In genomic region chr5:171851251-171851650, GRCh38 we compare ENCODE assay signal across 31 cellular contexts.
"Had no signal": no experiment of that assay in that cellular context is flagged by ENCODE, and none has a peak within 500 bp of the region (broad histone marks: within the 10 kb centered on the region; RNA-seq: fewer than 3 reads in every experiment).

No MANE protein-coding gene starts in this region.

- H3K4me3 ChIP-seq: adrenal gland, body of pancreas, breast epithelium had no signal

- H3K36me3 ChIP-seq: adrenal gland, brain microvascular endothelial cell, breast epithelium had no signal

- H3K4me1 ChIP-seq: adrenal gland, body of pancreas, breast epithelium had no signal

- ATAC-seq: activated CD8-positive, alpha-beta T cell treated with anti-CD3 and anti-CD28 coated beads for 36 hours; activated naive CD4-positive, alpha-beta T cell treated with anti-CD3 and anti-CD28 coated beads, Interleukin-2, amount 50 U/mL, for 72 hours; activated T-cell treated with anti-CD3 and anti-CD28 coated beads, Interleukin-2, amount 50 U/mL, for 4 hours; activated T-cell treated with anti-CD3 and anti-CD28 coated beads, Interleukin-2, amount 50 U/mL, for 72 hours; activated T-helper 17 cell treated with anti-CD3 and anti-CD28 coated beads, Interleukin-2, amount 50 U/mL, for 72 hours; body of pancreas had no signal

- H3K27me3 ChIP-seq: adrenal gland, body of pancreas, brain microvascular endothelial cell, breast epithelium had no signal

- DNase-seq: activated B cell treated with CpG ODN at 0.5 μM for 24 hours; activated CD4-positive, alpha-beta memory T cell treated with anti-CD3 and anti-CD28 coated beads for 36 hours; activated CD4-positive, alpha-beta T cell treated with anti-CD3 and anti-CD28 coated beads for 4 hours; activated CD4-positive, alpha-beta T cell treated with anti-CD3 and anti-CD28 coated beads, Interleukin-2, amount 10 ng/mL, durations not matched to agents 24 days and 14 days; activated CD4-positive, alpha-beta T cell treated with anti-CD3 and anti-CD28 coated beads, Interleukin-2, amount 50 U/mL, for 1 hour; activated CD4-positive, alpha-beta T cell treated with anti-CD3 and anti-CD28 coated beads, Interleukin-2, amount 50 U/mL, for 4 hours; activated CD4-positive, CD25-positive, alpha-beta regulatory T cell treated with anti-CD3 and anti-CD28 coated beads, Interleukin-2, amount 50 U/mL, for 72 hours; activated CD8-positive, alpha-beta memory T cell treated with anti-CD3 and anti-CD28 coated beads, Interleukin-2, amount 50 U/mL, for 4 hours; activated CD8-positive, alpha-beta T cell treated with anti-CD3 and anti-CD28 coated beads for 36 hours; activated effector memory CD4-positive, alpha-beta T cell treated with anti-CD3 and anti-CD28 coated beads, Interleukin-2, amount 50 U/mL, for 16 hours; activated gamma-delta T cell treated with Interleukin-2 at 50 U/mL for 16 hours; activated naive CD4-positive, alpha-beta T cell; activated naive CD4-positive, alpha-beta T cell treated with anti-CD3 and anti-CD28 coated beads, Interleukin-2, amount 50 U/mL, for 16 hours; activated naive CD8-positive, alpha-beta T cell treated with anti-CD3 and anti-CD28 coated beads for 36 hours; activated T-cell treated with anti-CD3 and anti-CD28 coated beads for 4 hours; activated T-cell treated with anti-CD3 and anti-CD28 coated beads, Interleukin-2, amount 50 U/mL, for 1 hour; activated T-cell treated with anti-CD3 and anti-CD28 coated beads, Interleukin-2, amount 50 U/mL, for 4 hours; activated T-cell treated with anti-CD3 and anti-CD28 coated beads, Interleukin-2, amount 50 U/mL, for 72 hours; adrenal gland; amniotic stem cell; aorta; body of pancreas; central memory CD4-positive, alpha-beta T cell; T-helper 2 cell; T-helper 9 cell had no signal

- H3K27ac ChIP-seq: adrenal gland, body of pancreas, brain microvascular endothelial cell, breast epithelium, VCaP had no signal

- H3K9me3 ChIP-seq: adrenal gland, body of pancreas, breast epithelium had no signal

- FAIRE-seq: TTC549 had no signal
